Comparison of ENCODE assay signal across 10 cellular contexts in genomic region chr19:49340069-49340864, GRCh38. TPM values are rescaled to one million over a fixed set of nuclear protein-coding genes. Genes with fewer than 3 reads are reported as not detected.
DNase-seq lines count a peak whose midpoint lies in the region; ATAC-seq, FAIRE-seq and TF ChIP-seq lines count a peak whose summit lies in the region.
"Had no signal": no experiment of that assay in that cellular context is flagged by ENCODE, and none has a peak within 500 bp of the region (broad histone marks: within the 10 kb centered on the region; RNA-seq: fewer than 3 reads in every experiment).

No MANE protein-coding gene starts in this region.

- WGBS in HepG2 (ENCODE audit: low lambda C conversion rate): 33% methylated on average over 36 of the region's 36 CpGs
- WGBS in upper lobe of left lung, 2 donors: 22 to 24% methylated on average over 36 of the region's 36 CpGs

- DNase-seq in GM12865 (ENCODE audit: low read depth): peak; percentile 96
- DNase-seq in Karpas-422: peak; percentile 99
- DNase-seq in astrocyte (ENCODE audit: low read depth): no peak
- DNase-seq in HepG2 (ENCODE audit: low spot score): peak; percentile 78
- peak; percentile 76 to 94 for DNase-seq in upper lobe of left lung
- DNase-seq in midbrain (lab: John Stamatoyannopoulos, UW): no peak
- DNase-seq in NCI-H226: no peak

- CTCF ChIA-PET in HepG2 (lab: Yijun Ruan, JAX; ENCODE audit: low intra/inter-chr PET ratio, low total read pairs): no interaction called here

- peaks cover 34% of the 10 kb centered on the region for H3K36me3 ChIP-seq in Karpas-422 (ENCODE audit: insufficient read depth, low read length)
- H3K36me3 ChIP-seq in astrocyte (ENCODE audit: insufficient read depth, low read length): peaks cover 21% of the 10 kb centered on the region
- H3K36me3 ChIP-seq in HepG2 (replicated peaks in 1 of 2; ENCODE audit: control insufficient read depth in 1 of 2, insufficient read depth in 2 of 2, low read length in 2 of 2): peaks cover 0 to 2% of the 10 kb centered on the region in 2 experiments; a peak in 1 of 5 replicates
- H3K36me3 ChIP-seq in upper lobe of left lung: peaks cover 0 to 50% (median 44%) of the 10 kb centered on the region in 4 donors

- peaks cover 35% of the 10 kb centered on the region for H3K36me3 Mint-ChIP-seq in astrocyte (ENCODE audit: low read depth, unreplicated experiment)

- H3K27ac Mint-ChIP-seq in astrocyte (ENCODE audit: unreplicated experiment): no peak overlapping the region

- no peak overlapping the region for H3K4me3 Mint-ChIP-seq in astrocyte (ENCODE audit: unreplicated experiment)

- no peaks in the 10 kb centered on the region for H3K9me2 ChIP-seq in Karpas-422 (replicated peaks; ENCODE audit: insufficient read depth, low read length)

- peaks cover 5% of the 10 kb centered on the region for H3K27me3 Mint-ChIP-seq in astrocyte (ENCODE audit: low read depth, unreplicated experiment)

- ATAC-seq in GM21723 (IDR thresholded peaks at IDR 0.05; ENCODE audit: unreplicated experiment): peak; percentile 69
- peak; percentile 78 for ATAC-seq in HepG2
- ATAC-seq in upper lobe of left lung (ENCODE audit: low FRiP score in 2 of 2): peak; percentile 43 to 47

- BruUV-seq in HepG2 (replicated peaks; lab: Mats Ljungman, UMichigan): no TSS peak

- H3K9me3 Mint-ChIP-seq in astrocyte (ENCODE audit: unreplicated experiment): peaks cover 3% of the 10 kb centered on the region

- H3K4me2 ChIP-seq in Karpas-422 (ENCODE audit: low read depth, low read length, poor library complexity, severe bottlenecking) (peak overlapping the region; percentile 98), astrocyte (ENCODE audit: low read length) (peak overlapping the region; percentile 75), HepG2 (ENCODE audit: low read depth, low read length) (peak overlapping the region; percentile 74)

- H3K4me3 ChIP-seq in GM12865 (ENCODE audit: low read depth, low read length) (peak overlapping the region; percentile 53), Karpas-422 (ENCODE audit: low read length) (peak overlapping the region; percentile 64), astrocyte (ENCODE audit: insufficient read depth, low read depth, low read length) (no peak overlapping the region), HepG2 (replicated peaks in 1 of 3; ENCODE audit: insufficient read depth in 1 of 3, low read depth in 2 of 3, low read length in 3 of 3) (peak overlapping the region in 2 of 3 experiments; percentile 6 to 21; a peak in 2 of 6 replicates), upper lobe of left lung (peak overlapping the region in 3 of 4 donors; percentile 42 to 57 (median 54))

- no peak for TF ChIP-seq POLR2A in HepG2 (IDR thresholded peaks at IDR 0.05; ENCODE audit: insufficient read depth in 1 of 2, low read depth in 2 of 2, low read length in 2 of 2)
- TF ChIP-seq POLR2A in upper lobe of left lung (IDR thresholded peaks at IDR 0.05): no peak

- TF ChIP-seq CTCF in GM12865 (IDR thresholded peaks at IDR 0.05; ENCODE audit: insufficient read depth, low read depth, low read length, missing control alignments) (no peak), astrocyte (IDR thresholded peaks at IDR 0.05; ENCODE audit: insufficient read depth, low read depth, low read length) (no peak), HepG2 (CRISPR knock-in tag; IDR thresholded peaks at IDR 0.05) (no peak), upper lobe of left lung (IDR thresholded peaks at IDR 0.05) (no peak)

- TF ChIP-seq EP300 in HepG2 (IDR thresholded peaks at IDR 0.05; ENCODE audit: low read depth in 2 of 2, low read length in 2 of 2) (no peak), HepG2 (CRISPR knock-in tag; IDR thresholded peaks at IDR 0.05; ENCODE audit: borderline replicate concordance) (no peak), upper lobe of left lung (IDR thresholded peaks at IDR 0.05) (no peak)

- H3K4me1 ChIP-seq in Karpas-422 (ENCODE audit: low read length) (peaks cover 58% of the 10 kb centered on the region), astrocyte (ENCODE audit: insufficient read depth, low read length) (peaks cover 6% of the 10 kb centered on the region), HepG2 (ENCODE audit: insufficient read depth, low read length) (peaks cover 15% of the 10 kb centered on the region), upper lobe of left lung (peaks cover 29 to 42% (median 37%) of the 10 kb centered on the region in 4 donors)

- H3K9me3 ChIP-seq in Karpas-422 (ENCODE audit: low read length) (no peaks in the 10 kb centered on the region), astrocyte (ENCODE audit: insufficient read depth, low read depth, low read length) (no peaks in the 10 kb centered on the region), HepG2 (ENCODE audit: low read length) (no peaks in the 10 kb centered on the region), upper lobe of left lung (no peaks in the 10 kb centered on the region)

- POLR2A ChIA-PET in HepG2 (lab: Yijun Ruan, JAX): interaction anchor here (0.6 to 1.1 kb wide), 2 partner anchors 9 to 427 kb away, joined by 3 to 4 read pairs; partner anchors contain the start of gene AP2A1

- H2AFZ ChIP-seq in Karpas-422 (ENCODE audit: low read length) (no peak overlapping the region), astrocyte (ENCODE audit: low read depth, low read length) (no peak overlapping the region), HepG2 (ENCODE audit: low read length) (no peak overlapping the region)

- TF ChIP-seq RAD21 in HepG2 (CRISPR knock-in tag; IDR thresholded peaks at IDR 0.05): no peak

- H3K27me3 ChIP-seq in Karpas-422 (ENCODE audit: low read length) (no peaks in the 10 kb centered on the region), astrocyte (ENCODE audit: insufficient read depth, low read length) (no peaks in the 10 kb centered on the region), HepG2 (ENCODE audit: control insufficient read depth in 1 of 2, insufficient read depth in 2 of 2, low read length in 2 of 2) (no peaks in the 10 kb centered on the region), upper lobe of left lung (no peaks in the 10 kb centered on the region)

- H4K20me1 ChIP-seq in Karpas-422 (ENCODE audit: insufficient read depth, low read depth, low read length) (no peaks in the 10 kb centered on the region; the same call in 1 of the 2 replicates), astrocyte (ENCODE audit: insufficient read depth, low read length) (peaks cover 60% of the 10 kb centered on the region), HepG2 (ENCODE audit: insufficient read depth, low read length) (no peaks in the 10 kb centered on the region)

- H3K4me1 Mint-ChIP-seq in astrocyte (ENCODE audit: low read depth, unreplicated experiment): peaks cover 4% of the 10 kb centered on the region

- peak overlapping the region; percentile 83 for H3K9ac ChIP-seq in Karpas-422 (ENCODE audit: low read length)
- H3K9ac ChIP-seq in astrocyte (ENCODE audit: low read length): no peak overlapping the region
- H3K9ac ChIP-seq in HepG2 (ENCODE audit: insufficient read depth, low read depth, low read length): no peak overlapping the region

- peak overlapping the region; percentile 96 for H3K27ac ChIP-seq in Karpas-422 (ENCODE audit: low read length)
- H3K27ac ChIP-seq in astrocyte (ENCODE audit: low read depth, low read length): no peak overlapping the region
- no peak overlapping the region for H3K27ac ChIP-seq in HepG2 (ENCODE audit: extremely low read length, insufficient read depth, low read length)
- peak overlapping the region; percentile 85 to 91 (median 88) for H3K27ac ChIP-seq in upper lobe of left lung

- H3K79me2 ChIP-seq in Karpas-422 (ENCODE audit: low read length) (peaks cover 23% of the 10 kb centered on the region), astrocyte (ENCODE audit: insufficient read depth, low read length) (no peaks in the 10 kb centered on the region), HepG2 (ENCODE audit: insufficient read depth, low read length) (no peaks in the 10 kb centered on the region)

- in situ Hi-C loops in HepG2 (cut with HindIII; ENCODE audit: extremely low pct_ligation_motif_present, low pct_unique_long_range_greater_than_20kb): no loop called here

- FAIRE-seq in astrocyte (lab: Jason Lieb, UNC) (no peak), HepG2 (lab: Jason Lieb, UNC) (no peak)

- intact Hi-C loops in HepG2 (cut with micrococcal nuclease; ENCODE audit: unreplicated experiment): no loop called here

RNA-seq across cellular contexts. Expression of gene CD37, which starts 5.1 kb away (rescaled TPM):
- total RNA-seq in Karpas-422 (2014; rRNA removed; shearing (Covaris generic); ENCODE audit: low replicate concordance): 975 and 1,210 TPM in 2 replicates
- 0.20 TPM in 1 of 2 replicates, not detected in the other for total RNA-seq in astrocyte
- total RNA-seq in HepG2 (2016; rRNA removed; fragmentation: Illumina TruSeq; extraction: Trizol): not detected in 2 replicates
- total RNA-seq in HepG2 (2016; cell fraction: cytosol; rRNA removed; fragmentation: Illumina TruSeq; extraction: Trizol; ENCODE audit: low read depth): not detected in 2 replicates
- not detected in 2 replicates for total RNA-seq in HepG2 (2016; cell fraction: insoluble cytoplasmic fraction; rRNA removed; fragmentation: Illumina TruSeq; extraction: Trizol)
- total RNA-seq in HepG2 (2016; cell fraction: membrane; rRNA removed; fragmentation: Illumina TruSeq; extraction: Trizol): not detected in 2 replicates
- total RNA-seq in HepG2 (2016; cell fraction: nucleus; rRNA removed; fragmentation: Illumina TruSeq; extraction: Trizol): not detected in 2 replicates
- not detected in 2 replicates for polyA plus RNA-seq in HepG2 (2011; rRNA removed)
- not detected in 2 replicates for polyA plus RNA-seq in HepG2 (2011; cell fraction: cytosol; rRNA removed)
- 0.12 TPM in 1 of 2 replicates, not detected in the other for polyA plus RNA-seq in HepG2 (2011; cell fraction: nucleus; rRNA removed)
- polyA plus RNA-seq in HepG2 (2012): 0.52 and 2.6 TPM in 2 replicates
- polyA plus RNA-seq in HepG2 (2016; cell fraction: cytosol; fragmentation: Illumina TruSeq; extraction: Trizol; ENCODE audit: low read depth): not detected in 2 replicates
- not detected in 2 replicates for polyA plus RNA-seq in HepG2 (2016; cell fraction: insoluble cytoplasmic fraction; fragmentation: Illumina TruSeq; extraction: Trizol; ENCODE audit: low read depth)
- polyA plus RNA-seq in HepG2 (2016; cell fraction: membrane; fragmentation: Illumina TruSeq; extraction: Trizol; ENCODE audit: low read depth): not detected in 2 replicates
- not detected in 2 replicates for polyA plus RNA-seq in HepG2 (2016; cell fraction: nucleus; fragmentation: Illumina TruSeq; extraction: Trizol; ENCODE audit: insufficient read depth, low read depth)
- polyA minus RNA-seq in HepG2 (2011; rRNA and poly(A)+ RNA removed; ENCODE audit: low replicate concordance): 0.14 TPM in 1 of 2 replicates, not detected in the other
- polyA minus RNA-seq in HepG2 (2011; cell fraction: cytosol; rRNA and poly(A)+ RNA removed): not detected in 2 replicates
- polyA minus RNA-seq in HepG2 (2011; cell fraction: nucleus; rRNA and poly(A)+ RNA removed): not detected in 2 replicates
- total RNA-seq in upper lobe of left lung: 100 to 1,000 TPM in 4 of 6 donors, 10 to 100 TPM in 2; 63.5 to 156 (median 123) TPM
- total RNA-seq: pulmonary artery endothelial cell had no signal

RNA-seq across cellular contexts. Expression of gene SLC6A16, which starts 15.3 kb away (rescaled TPM):
- total RNA-seq in Karpas-422 (2014; rRNA removed; shearing (Covaris generic); ENCODE audit: low replicate concordance): 16.9 and 42.6 TPM in 2 replicates
- 2.8 and 4.6 TPM in 2 replicates for total RNA-seq in astrocyte
- 0.07 TPM in 1 of 2 replicates, not detected in the other for total RNA-seq in HepG2 (2016; rRNA removed; fragmentation: Illumina TruSeq; extraction: Trizol)
- not detected in 2 replicates for total RNA-seq in HepG2 (2016; cell fraction: cytosol; rRNA removed; fragmentation: Illumina TruSeq; extraction: Trizol; ENCODE audit: low read depth)
- total RNA-seq in HepG2 (2016; cell fraction: insoluble cytoplasmic fraction; rRNA removed; fragmentation: Illumina TruSeq; extraction: Trizol): 0.11 and 0.25 TPM in 2 replicates
- not detected in 2 replicates for total RNA-seq in HepG2 (2016; cell fraction: membrane; rRNA removed; fragmentation: Illumina TruSeq; extraction: Trizol)
- total RNA-seq in HepG2 (2016; cell fraction: nucleus; rRNA removed; fragmentation: Illumina TruSeq; extraction: Trizol): 1.4 TPM in 1 of 2 replicates, not detected in the other
- 0.18 and 0.22 TPM in 2 replicates for polyA plus RNA-seq in HepG2 (2011; rRNA removed)
- polyA plus RNA-seq in HepG2 (2011; cell fraction: cytosol; rRNA removed): 0.11 and 0.36 TPM in 2 replicates
- 0.33 and 0.95 TPM in 2 replicates for polyA plus RNA-seq in HepG2 (2011; cell fraction: nucleus; rRNA removed)
- polyA plus RNA-seq in HepG2 (2012): 0.31 and 0.64 TPM in 2 replicates
- polyA plus RNA-seq in HepG2 (2016; cell fraction: cytosol; fragmentation: Illumina TruSeq; extraction: Trizol; ENCODE audit: low read depth): not detected in 2 replicates
- polyA plus RNA-seq in HepG2 (2016; cell fraction: insoluble cytoplasmic fraction; fragmentation: Illumina TruSeq; extraction: Trizol; ENCODE audit: low read depth): not detected in 2 replicates
- polyA plus RNA-seq in HepG2 (2016; cell fraction: membrane; fragmentation: Illumina TruSeq; extraction: Trizol; ENCODE audit: low read depth): 0.35 and 0.39 TPM in 2 replicates
- 0.45 TPM in 1 of 2 replicates, not detected in the other for polyA plus RNA-seq in HepG2 (2016; cell fraction: nucleus; fragmentation: Illumina TruSeq; extraction: Trizol; ENCODE audit: insufficient read depth, low read depth)
- 0.20 and 1.2 TPM in 2 replicates for polyA minus RNA-seq in HepG2 (2011; rRNA and poly(A)+ RNA removed; ENCODE audit: low replicate concordance)
- not detected in 2 replicates for polyA minus RNA-seq in HepG2 (2011; cell fraction: cytosol; rRNA and poly(A)+ RNA removed)
- 0.26 and 0.37 TPM in 2 replicates for polyA minus RNA-seq in HepG2 (2011; cell fraction: nucleus; rRNA and poly(A)+ RNA removed)
- 1 to 10 TPM in 5 of 6 donors, under 1 TPM in 1; 0.44 to 4.2 (median 2.0) TPM for total RNA-seq in upper lobe of left lung

RNA-seq across cellular contexts. Expression of gene TEAD2, which starts 21.9 kb away (rescaled TPM):
- 2.9 and 5.5 TPM in 2 replicates for total RNA-seq in Karpas-422 (2014; rRNA removed; shearing (Covaris generic); ENCODE audit: low replicate concordance)
- total RNA-seq in astrocyte (46.5 and 58.2 TPM in 2 replicates), HepG2 (2016; rRNA removed; fragmentation: Illumina TruSeq; extraction: Trizol) (12.1 and 12.5 TPM in 2 replicates), upper lobe of left lung (10 to 100 TPM; 13.6 to 38.0 (median 20.5) TPM)
- 11.8 and 12.3 TPM in 2 replicates for total RNA-seq in HepG2 (2016; cell fraction: cytosol; rRNA removed; fragmentation: Illumina TruSeq; extraction: Trizol; ENCODE audit: low read depth)
- 9.2 and 11.2 TPM in 2 replicates for total RNA-seq in HepG2 (2016; cell fraction: insoluble cytoplasmic fraction; rRNA removed; fragmentation: Illumina TruSeq; extraction: Trizol)
- 23.3 and 24.4 TPM in 2 replicates for total RNA-seq in HepG2 (2016; cell fraction: membrane; rRNA removed; fragmentation: Illumina TruSeq; extraction: Trizol)
- 7.1 and 8.2 TPM in 2 replicates for total RNA-seq in HepG2 (2016; cell fraction: nucleus; rRNA removed; fragmentation: Illumina TruSeq; extraction: Trizol)
- polyA plus RNA-seq in HepG2 (2011; rRNA removed): 10.4 and 10.8 TPM in 2 replicates
- polyA plus RNA-seq in HepG2 (2011; cell fraction: cytosol; rRNA removed): 9.2 and 9.3 TPM in 2 replicates
- 10.2 and 11.2 TPM in 2 replicates for polyA plus RNA-seq in HepG2 (2011; cell fraction: nucleus; rRNA removed)
- polyA plus RNA-seq in HepG2 (2012): 7.3 and 7.6 TPM in 2 replicates
- 15.6 and 17.1 TPM in 2 replicates for polyA plus RNA-seq in HepG2 (2016; cell fraction: cytosol; fragmentation: Illumina TruSeq; extraction: Trizol; ENCODE audit: low read depth)
- 12.6 and 13.8 TPM in 2 replicates for polyA plus RNA-seq in HepG2 (2016; cell fraction: insoluble cytoplasmic fraction; fragmentation: Illumina TruSeq; extraction: Trizol; ENCODE audit: low read depth)
- polyA plus RNA-seq in HepG2 (2016; cell fraction: membrane; fragmentation: Illumina TruSeq; extraction: Trizol; ENCODE audit: low read depth): 23.9 and 26.3 TPM in 2 replicates
- 13.0 and 14.8 TPM in 2 replicates for polyA plus RNA-seq in HepG2 (2016; cell fraction: nucleus; fragmentation: Illumina TruSeq; extraction: Trizol; ENCODE audit: insufficient read depth, low read depth)
- 22.0 and 36.3 TPM in 2 replicates for polyA minus RNA-seq in HepG2 (2011; rRNA and poly(A)+ RNA removed; ENCODE audit: low replicate concordance)
- 4.6 and 8.0 TPM in 2 replicates for polyA minus RNA-seq in HepG2 (2011; cell fraction: cytosol; rRNA and poly(A)+ RNA removed)
- 5.3 and 5.8 TPM in 2 replicates for polyA minus RNA-seq in HepG2 (2011; cell fraction: nucleus; rRNA and poly(A)+ RNA removed)
- total RNA-seq: T-helper 1 cell treated with Interleukin-12 subunit alpha and Interleukin-12 subunit beta and Interleukin-4 antibody, amounts not matched to agents 30 ng/mL and 1 ng/mL, for 36 hours had no signal

RNA-seq across cellular contexts. Expression of gene DKKL1, which starts 23.4 kb away (rescaled TPM):
- total RNA-seq in Karpas-422 (2014; rRNA removed; shearing (Covaris generic); ENCODE audit: low replicate concordance): 1.2 TPM in 1 of 2 replicates, not detected in the other
- total RNA-seq in astrocyte (0.89 and 1.1 TPM in 2 replicates), HepG2 (2016; rRNA removed; fragmentation: Illumina TruSeq; extraction: Trizol) (0.31 TPM in 1 of 2 replicates, not detected in the other), upper lobe of left lung (under 1 TPM in 3 of 6 donors, not detected in 3; 0.40 to 0.69 (median 0.61) TPM)
- total RNA-seq in HepG2 (2016; cell fraction: cytosol; rRNA removed; fragmentation: Illumina TruSeq; extraction: Trizol; ENCODE audit: low read depth): not detected in 2 replicates
- 0.17 TPM in 1 of 2 replicates, not detected in the other for total RNA-seq in HepG2 (2016; cell fraction: insoluble cytoplasmic fraction; rRNA removed; fragmentation: Illumina TruSeq; extraction: Trizol)
- total RNA-seq in HepG2 (2016; cell fraction: membrane; rRNA removed; fragmentation: Illumina TruSeq; extraction: Trizol): not detected in 2 replicates
- not detected in 2 replicates for total RNA-seq in HepG2 (2016; cell fraction: nucleus; rRNA removed; fragmentation: Illumina TruSeq; extraction: Trizol)
- 0.30 and 0.33 TPM in 2 replicates for polyA plus RNA-seq in HepG2 (2011; rRNA removed)
- 0.13 and 0.24 TPM in 2 replicates for polyA plus RNA-seq in HepG2 (2011; cell fraction: cytosol; rRNA removed)
- polyA plus RNA-seq in HepG2 (2011; cell fraction: nucleus; rRNA removed): 0.16 and 0.45 TPM in 2 replicates
- polyA plus RNA-seq in HepG2 (2012): 0.29 TPM in 1 of 2 replicates, not detected in the other
- not detected in 2 replicates for polyA plus RNA-seq in HepG2 (2016; cell fraction: cytosol; fragmentation: Illumina TruSeq; extraction: Trizol; ENCODE audit: low read depth)
- not detected in 2 replicates for polyA plus RNA-seq in HepG2 (2016; cell fraction: insoluble cytoplasmic fraction; fragmentation: Illumina TruSeq; extraction: Trizol; ENCODE audit: low read depth)
- not detected in 2 replicates for polyA plus RNA-seq in HepG2 (2016; cell fraction: membrane; fragmentation: Illumina TruSeq; extraction: Trizol; ENCODE audit: low read depth)
- 1.0 TPM in 1 of 2 replicates, not detected in the other for polyA plus RNA-seq in HepG2 (2016; cell fraction: nucleus; fragmentation: Illumina TruSeq; extraction: Trizol; ENCODE audit: insufficient read depth, low read depth)
- not detected in 2 replicates for polyA minus RNA-seq in HepG2 (2011; rRNA and poly(A)+ RNA removed; ENCODE audit: low replicate concordance)
- not detected in 2 replicates for polyA minus RNA-seq in HepG2 (2011; cell fraction: cytosol; rRNA and poly(A)+ RNA removed)
- polyA minus RNA-seq in HepG2 (2011; cell fraction: nucleus; rRNA and poly(A)+ RNA removed): not detected in 2 replicates
- total RNA-seq: pulmonary artery endothelial cell; T-helper 1 cell treated with Interleukin-12 subunit alpha and Interleukin-12 subunit beta and Interleukin-4 antibody, amounts not matched to agents 30 ng/mL and 1 ng/mL, for 36 hours had no signal

RNA-seq across cellular contexts. Expression of gene KASH5, which starts 47.8 kb away (rescaled TPM):
- 0.52 and 0.65 TPM in 2 replicates for total RNA-seq in Karpas-422 (2014; rRNA removed; shearing (Covaris generic); ENCODE audit: low replicate concordance)
- total RNA-seq in astrocyte: not detected in 2 replicates
- total RNA-seq in HepG2 (2016; rRNA removed; fragmentation: Illumina TruSeq; extraction: Trizol): not detected in 2 replicates
- total RNA-seq in HepG2 (2016; cell fraction: cytosol; rRNA removed; fragmentation: Illumina TruSeq; extraction: Trizol; ENCODE audit: low read depth): not detected in 2 replicates
- total RNA-seq in HepG2 (2016; cell fraction: insoluble cytoplasmic fraction; rRNA removed; fragmentation: Illumina TruSeq; extraction: Trizol): not detected in 2 replicates
- not detected in 2 replicates for total RNA-seq in HepG2 (2016; cell fraction: membrane; rRNA removed; fragmentation: Illumina TruSeq; extraction: Trizol)
- total RNA-seq in HepG2 (2016; cell fraction: nucleus; rRNA removed; fragmentation: Illumina TruSeq; extraction: Trizol): not detected in 2 replicates
- polyA plus RNA-seq in HepG2 (2011; rRNA removed): not detected in 2 replicates
- polyA plus RNA-seq in HepG2 (2011; cell fraction: cytosol; rRNA removed): not detected in 2 replicates
- polyA plus RNA-seq in HepG2 (2011; cell fraction: nucleus; rRNA removed): not detected in 2 replicates
- polyA plus RNA-seq in HepG2 (2012): not detected in 2 replicates
- not detected in 2 replicates for polyA plus RNA-seq in HepG2 (2016; cell fraction: cytosol; fragmentation: Illumina TruSeq; extraction: Trizol; ENCODE audit: low read depth)
- not detected in 2 replicates for polyA plus RNA-seq in HepG2 (2016; cell fraction: insoluble cytoplasmic fraction; fragmentation: Illumina TruSeq; extraction: Trizol; ENCODE audit: low read depth)
- not detected in 2 replicates for polyA plus RNA-seq in HepG2 (2016; cell fraction: membrane; fragmentation: Illumina TruSeq; extraction: Trizol; ENCODE audit: low read depth)
- polyA plus RNA-seq in HepG2 (2016; cell fraction: nucleus; fragmentation: Illumina TruSeq; extraction: Trizol; ENCODE audit: insufficient read depth, low read depth): not detected in 2 replicates
- polyA minus RNA-seq in HepG2 (2011; rRNA and poly(A)+ RNA removed; ENCODE audit: low replicate concordance): not detected in 2 replicates
- polyA minus RNA-seq in HepG2 (2011; cell fraction: cytosol; rRNA and poly(A)+ RNA removed): not detected in 2 replicates
- polyA minus RNA-seq in HepG2 (2011; cell fraction: nucleus; rRNA and poly(A)+ RNA removed): not detected in 2 replicates
- total RNA-seq in upper lobe of left lung: 1 to 10 TPM in 3 of 6 donors, under 1 TPM in 1, not detected in 2; 0.61 to 6.9 (median 1.6) TPM
- total RNA-seq: pulmonary artery endothelial cell; T-helper 1 cell treated with Interleukin-12 subunit alpha and Interleukin-12 subunit beta and Interleukin-4 antibody, amounts not matched to agents 30 ng/mL and 1 ng/mL, for 36 hours had no signal

Comparison
In these comparisons a context has a peak if more than half of its experiments do, and no peak if none do; other contexts are left out.
1. DNase-seq: peak in GM12865 (single experiment), Karpas-422 (single experiment), HepG2 (single experiment) and upper lobe of left lung (2 of 2); none in astrocyte (single experiment), midbrain (single experiment) and NCI-H226 (single experiment).
2. H3K27ac ChIP-seq: peak in Karpas-422 (single experiment) and upper lobe of left lung (4 of 4); none in astrocyte (single experiment) and HepG2 (single experiment).
3. RNA of gene CD37, which starts 5.1 kb away (total RNA-seq): 975 to 1,210 TPM in Karpas-422 and 63.5 to 156 TPM in upper lobe of left lung; 0.20 TPM in astrocyte and not detected in HepG2; every median in the first group is over 10 times any median in the second.
4. Peak in every context shown above with its lines, with median percentiles within 50 percentile points of each other: ATAC-seq and H3K4me2 ChIP-seq.